In genomic region chr11:66988741-66989140, GRCh38 we compare ENCODE assay signal across 14 cellular contexts. TPM values are rescaled to one million over a fixed set of nuclear protein-coding genes. Genes with fewer than 3 reads are reported as not detected.
"Had no signal": no experiment of that assay in that cellular context is flagged by ENCODE, and none has a peak within 500 bp of the region (broad histone marks: within the 10 kb centered on the region; RNA-seq: fewer than 3 reads in every experiment).

No MANE protein-coding gene starts in this region.

RNA-seq across cellular contexts. Expression of gene C11orf86, which starts 13.6 kb away (rescaled TPM):
- total RNA-seq: subcutaneous adipose tissue, suprapubic skin, temporal lobe, thoracic aorta, thyroid gland, tibial nerve, upper lobe of left lung, upper lobe of right lung, ureter, urinary bladder, uterus, vagina had no signal

RNA-seq across cellular contexts. Expression of gene SYT12, which starts 34.2 kb away (rescaled TPM):
- total RNA-seq: stomach, transverse colon, upper lobe of right lung had no signal
